Comparison of ENCODE assay signal across 9 cellular contexts in genomic region chr3:31968927-31969418, GRCh38. TPM values are rescaled to one million over a fixed set of nuclear protein-coding genes. Genes with fewer than 3 reads are reported as not detected.
A peak's percentile ranks its signal among the peaks of the same experiment; 100 is the strongest.
DNase-seq lines count a peak whose midpoint lies in the region; ATAC-seq, FAIRE-seq and TF ChIP-seq lines count a peak whose summit lies in the region.
"Had no signal": no experiment of that assay in that cellular context is flagged by ENCODE, and none has a peak within 500 bp of the region (broad histone marks: within the 10 kb centered on the region; RNA-seq: fewer than 3 reads in every experiment).

No MANE protein-coding gene starts in this region.

- POLR2A ChIA-PET in HCT116 (lab: Charles Lee) = interaction anchor here (0.5 to 0.8 kb wide), 2 partner anchors 71 to 406 kb away, joined by 3 to 4 read pairs; no protein-coding TSS in a partner anchor

- no TSS peak for BruUV-seq in HCT116 (replicated peaks; lab: Mats Ljungman, UMichigan)

- peak overlapping the region; percentile 5 to 34 for H3K4me3 ChIP-seq in HCT116 (replicated peaks in 1 of 2; ENCODE audit: low read depth in 1 of 2, low read length in 2 of 2)
- H3K4me3 ChIP-seq in stomach = no peak overlapping the region

- H3K4me1 ChIP-seq in HCT116 (ENCODE audit: control insufficient read depth in 1 of 2, insufficient read depth in 2 of 2, low read length in 2 of 2) (peaks cover 36 to 44% of the 10 kb centered on the region in 2 experiments), stomach (peaks cover 0 to 13% (median 7%) of the 10 kb centered on the region in 4 donors)

- H3K9ac ChIP-seq in HCT116 (ENCODE audit: low read length) = peak overlapping the region; percentile 39

- H3K9me2 ChIP-seq in HCT116 (ENCODE audit: insufficient read depth) = no peaks in the 10 kb centered on the region

- DNase-seq in HCT116 (ENCODE audit: low read depth, low spot score) = peak; percentile 86
- peak; percentile 98 for DNase-seq in amniotic epithelial cell (ENCODE audit: low read depth)
- peak; percentile 85 for DNase-seq in hepatic stellate cell (ENCODE audit: low spot score)
- no peak for DNase-seq in stomach
- no peak for DNase-seq in activated CD4-positive, alpha-beta T cell treated with anti-CD3 and anti-CD28 coated beads, Interleukin-2, amount 50 U/mL, for 4 hours
- no peak for DNase-seq in RKO (ENCODE audit: low spot score)
- no peak for DNase-seq in frontal cortex (ENCODE audit: low spot score in 2 of 2)
- DNase-seq: naive thymus-derived CD8-positive, alpha-beta T cell had no signal

- H3K79me2 ChIP-seq in HCT116 (ENCODE audit: insufficient read depth, low read length) = peaks cover 38% of the 10 kb centered on the region

- no peaks in the 10 kb centered on the region for H3K36me3 ChIP-seq in HCT116 (ENCODE audit: control insufficient read depth in 1 of 2, insufficient read depth in 2 of 2, low read length in 2 of 2)
- no peaks in the 10 kb centered on the region for H3K36me3 ChIP-seq in stomach

- H4K20me1 ChIP-seq in HCT116 (ENCODE audit: insufficient read depth) = no peaks in the 10 kb centered on the region

- ATAC-seq in HCT116 (peak; percentile 90), HG02885 (IDR thresholded peaks at IDR 0.05; ENCODE audit: poor library complexity, unreplicated experiment) (no peak)
- ATAC-seq: naive thymus-derived CD8-positive, alpha-beta T cell had no signal

- H3K27ac ChIP-seq in HCT116 (ENCODE audit: low read depth, low read length) (peak overlapping the region; percentile 46), stomach (peak overlapping the region; percentile 42 to 80 (median 62))

- intact Hi-C loops in HCT116 (cut with micrococcal nuclease) = no loop called here
- intact Hi-C loops in stomach (cut with DNase I; ENCODE audit: low total_unique reads) = no loop called here

- H3K4me2 ChIP-seq in HCT116 (ENCODE audit: low read length) = peak overlapping the region; percentile 73

- RAD21 ChIA-PET in HCT116 (lab: Charles Lee; ENCODE audit: low non-redundant PET in 1 of 2, low total read pairs in 2 of 2, uncharacterized antibody in 2 of 2, unreplicated experiment in 2 of 2) = interaction anchor here in 1 of 2 experiments (0.6 kb wide), 2 partner anchors 13 to 20 kb away, joined by 3 read pairs; partner anchors contain the start of gene ZNF860

- no peak for FAIRE-seq in frontal cortex (lab: Jason Lieb, UNC)

- 45 to 79% (median 70%) methylated on average over 6 of the region's 6 CpGs for WGBS in stomach, 5 donors

- TF ChIP-seq RAD21 in HCT116 (IDR thresholded peaks at IDR 0.05; ENCODE audit: low read depth) = peak; percentile 30

- TF ChIP-seq EP300 in stomach (IDR thresholded peaks at IDR 0.05) = no peak

- no peak for TF ChIP-seq POLR2A in HCT116 (IDR thresholded peaks at IDR 0.05; ENCODE audit: borderline replicate concordance, extremely low read depth, insufficient read depth, insufficient read length)
- no peak for TF ChIP-seq POLR2A in stomach (IDR thresholded peaks at IDR 0.05)

- H3K27me3 ChIP-seq in HCT116 (ENCODE audit: insufficient read depth, low read length) (no peaks in the 10 kb centered on the region), stomach (no peaks in the 10 kb centered on the region)

- CTCF ChIA-PET in HCT116 (lab: Charles Lee) = no interaction called here

- H2AFZ ChIP-seq in HCT116 (ENCODE audit: low read depth, low read length, poor library complexity, severe bottlenecking) = no peak overlapping the region

- no peaks in the 10 kb centered on the region for H3K9me3 ChIP-seq in HCT116 (ENCODE audit: control insufficient read depth in 1 of 2, insufficient read depth in 1 of 2, low read depth in 1 of 2, low read length in 2 of 2)
- H3K9me3 ChIP-seq in stomach = no peaks in the 10 kb centered on the region

- no peak for TF ChIP-seq CTCF in HCT116 (IDR thresholded peaks at IDR 0.05 in 2 of 3, conservative IDR thresholded peaks at IDR 0.05 in 1 of 3; ENCODE audit: borderline replicate concordance in 1 of 3, insufficient read depth in 1 of 3, low read depth in 2 of 3, low read length in 2 of 3)
- TF ChIP-seq CTCF in stomach (IDR thresholded peaks at IDR 0.05) = no peak

TF ChIP-seq in HCT116, 20 proteins besides CTCF, POLR2A, EP300 and RAD21:
- no peak for TF ChIP-seq EGR1 (IDR thresholded peaks at IDR 0.05; ENCODE audit: low read depth)
- TF ChIP-seq JUND (IDR thresholded peaks at IDR 0.05) = peak; percentile 80
- TF ChIP-seq, protein P1, sequence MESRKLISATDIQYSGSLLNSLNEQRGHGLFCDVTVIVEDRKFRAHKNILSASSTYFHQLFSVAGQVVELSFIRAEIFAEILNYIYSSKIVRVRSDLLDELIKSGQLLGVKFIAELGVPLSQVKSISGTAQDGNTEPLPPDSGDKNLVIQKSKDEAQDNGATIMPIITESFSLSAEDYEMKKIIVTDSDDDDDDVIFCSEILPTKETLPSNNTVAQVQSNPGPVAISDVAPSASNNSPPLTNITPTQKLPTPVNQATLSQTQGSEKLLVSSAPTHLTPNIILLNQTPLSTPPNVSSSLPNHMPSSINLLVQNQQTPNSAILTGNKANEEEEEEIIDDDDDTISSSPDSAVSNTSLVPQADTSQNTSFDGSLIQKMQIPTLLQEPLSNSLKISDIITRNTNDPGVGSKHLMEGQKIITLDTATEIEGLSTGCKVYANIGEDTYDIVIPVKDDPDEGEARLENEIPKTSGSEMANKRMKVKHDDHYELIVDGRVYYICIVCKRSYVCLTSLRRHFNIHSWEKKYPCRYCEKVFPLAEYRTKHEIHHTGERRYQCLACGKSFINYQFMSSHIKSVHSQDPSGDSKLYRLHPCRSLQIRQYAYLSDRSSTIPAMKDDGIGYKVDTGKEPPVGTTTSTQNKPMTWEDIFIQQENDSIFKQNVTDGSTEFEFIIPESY (IDR thresholded peaks at IDR 0.05; ENCODE audit: extremely low read depth, insufficient replicate concordance, low read length) = no peak
- TF ChIP-seq SRF (IDR thresholded peaks at IDR 0.05; ENCODE audit: low read depth) = peak; percentile 49; the same call in 1 of the 2 replicates
- peak; percentile 74 for TF ChIP-seq FOSL1 (IDR thresholded peaks at IDR 0.05; ENCODE audit: low read depth)
- peak; percentile 25 for TF ChIP-seq YY1 (IDR thresholded peaks at IDR 0.05; ENCODE audit: extremely low read depth, insufficient replicate concordance, low read depth, low read length)
- peak; percentile 53 for TF ChIP-seq MAX (IDR thresholded peaks at IDR 0.05)
- peak; percentile 90 for TF ChIP-seq CBX3 (IDR thresholded peaks at IDR 0.05; ENCODE audit: low read depth)
- TF ChIP-seq ZFX (IDR thresholded peaks at IDR 0.05) = no peak
- no peak for TF ChIP-seq ELF1 (IDR thresholded peaks at IDR 0.05; ENCODE audit: borderline replicate concordance, low read depth)
- TF ChIP-seq CEBPB (IDR thresholded peaks at IDR 0.05; ENCODE audit: low read depth) = peak; percentile 67
- TF ChIP-seq SIN3A (IDR thresholded peaks at IDR 0.05; ENCODE audit: low read depth) = peak; percentile 67; the same call in 1 of the 2 replicates
- TF ChIP-seq EZH2 (IDR thresholded peaks at IDR 0.05) = no peak
- TF ChIP-seq, protein P2, sequence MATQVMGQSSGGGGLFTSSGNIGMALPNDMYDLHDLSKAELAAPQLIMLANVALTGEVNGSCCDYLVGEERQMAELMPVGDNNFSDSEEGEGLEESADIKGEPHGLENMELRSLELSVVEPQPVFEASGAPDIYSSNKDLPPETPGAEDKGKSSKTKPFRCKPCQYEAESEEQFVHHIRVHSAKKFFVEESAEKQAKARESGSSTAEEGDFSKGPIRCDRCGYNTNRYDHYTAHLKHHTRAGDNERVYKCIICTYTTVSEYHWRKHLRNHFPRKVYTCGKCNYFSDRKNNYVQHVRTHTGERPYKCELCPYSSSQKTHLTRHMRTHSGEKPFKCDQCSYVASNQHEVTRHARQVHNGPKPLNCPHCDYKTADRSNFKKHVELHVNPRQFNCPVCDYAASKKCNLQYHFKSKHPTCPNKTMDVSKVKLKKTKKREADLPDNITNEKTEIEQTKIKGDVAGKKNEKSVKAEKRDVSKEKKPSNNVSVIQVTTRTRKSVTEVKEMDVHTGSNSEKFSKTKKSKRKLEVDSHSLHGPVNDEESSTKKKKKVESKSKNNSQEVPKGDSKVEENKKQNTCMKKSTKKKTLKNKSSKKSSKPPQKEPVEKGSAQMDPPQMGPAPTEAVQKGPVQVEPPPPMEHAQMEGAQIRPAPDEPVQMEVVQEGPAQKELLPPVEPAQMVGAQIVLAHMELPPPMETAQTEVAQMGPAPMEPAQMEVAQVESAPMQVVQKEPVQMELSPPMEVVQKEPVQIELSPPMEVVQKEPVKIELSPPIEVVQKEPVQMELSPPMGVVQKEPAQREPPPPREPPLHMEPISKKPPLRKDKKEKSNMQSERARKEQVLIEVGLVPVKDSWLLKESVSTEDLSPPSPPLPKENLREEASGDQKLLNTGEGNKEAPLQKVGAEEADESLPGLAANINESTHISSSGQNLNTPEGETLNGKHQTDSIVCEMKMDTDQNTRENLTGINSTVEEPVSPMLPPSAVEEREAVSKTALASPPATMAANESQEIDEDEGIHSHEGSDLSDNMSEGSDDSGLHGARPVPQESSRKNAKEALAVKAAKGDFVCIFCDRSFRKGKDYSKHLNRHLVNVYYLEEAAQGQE (IDR thresholded peaks at IDR 0.05; ENCODE audit: low read depth) = no peak
- no peak for TF ChIP-seq POLR2AphosphoS5 (IDR thresholded peaks at IDR 0.05; ENCODE audit: low read depth, low read length)
- peak; percentile 87 for TF ChIP-seq SP1 (IDR thresholded peaks at IDR 0.05; ENCODE audit: low read depth)
- TF ChIP-seq ATF3 (IDR thresholded peaks at IDR 0.05) = no peak
- no peak for TF ChIP-seq TCF7L2 (IDR thresholded peaks at IDR 0.05; ENCODE audit: borderline replicate concordance, extremely low read depth, insufficient read depth, insufficient read length)
- no peak for TF ChIP-seq EZH2phosphoT487 (IDR thresholded peaks at IDR 0.05; ENCODE audit: borderline replicate concordance)
- no peak for TF ChIP-seq ZNF274 (IDR thresholded peaks at IDR 0.05; ENCODE audit: low read depth, low read length)

RNA-seq across cellular contexts. Expression of gene OSBPL10, which starts 12.1 kb away (rescaled TPM):
- 25.8 TPM for total RNA-seq in HCT116 (2021; ENCODE audit: unreplicated experiment)
- 14.4 and 16.5 TPM in 2 replicates for polyA plus RNA-seq in HCT116 (2012)
- 10 to 100 TPM in 3 of 5 donors, 1 to 10 TPM in 2; 1.8 to 37.7 (median 21.3) TPM for total RNA-seq in stomach
- 1 to 10 TPM; 3.3 to 6.0 (median 5.8) TPM for polyA plus RNA-seq in stomach
- 9.0 TPM for total RNA-seq in frontal cortex

RNA-seq across cellular contexts. Expression of gene ZNF860, which starts 12.6 kb away (rescaled TPM):
- total RNA-seq in HCT116 (2021; ENCODE audit: unreplicated experiment) = 2.9 TPM
- polyA plus RNA-seq in HCT116 (2012) = 1.1 and 1.5 TPM in 2 replicates
- 1 to 10 TPM in 2 of 5 donors, not detected in 3; 1.2 to 2.0 TPM for total RNA-seq in stomach
- polyA plus RNA-seq in stomach = 1 to 10 TPM in 1 of 3 donors, under 1 TPM in 1, not detected in 1; 0.50 to 1.5 TPM
- total RNA-seq in frontal cortex = 2.0 TPM
- polyA plus RNA-seq: naive thymus-derived CD8-positive, alpha-beta T cell had no signal

Comparison
In these comparisons a context has a peak if more than half of its experiments do, and no peak if none do; other contexts are left out.
1. DNase-seq: peak in HCT116 (single experiment), amniotic epithelial cell (single experiment) and hepatic stellate cell (single experiment); none in stomach (single experiment), activated CD4-positive, alpha-beta T cell treated with anti-CD3 and anti-CD28 coated beads, Interleukin-2, amount 50 U/mL, for 4 hours (0 of 2), RKO (single experiment) and frontal cortex (0 of 2).
2. H3K4me3 ChIP-seq: peak in HCT116 (2 of 2); none in stomach (0 of 4).